ENCODE assay signal across 1 cellular context in genomic region chr4:7425591-7426468, GRCh38.
TF ChIP-seq lines count a peak whose summit lies in the region.

No MANE protein-coding gene starts in this region.

TF ChIP-seq in HepG2, 621 proteins besides CTCF, POLR2A, EP300 and RAD21:
- TF ChIP-seq ISX (CRISPR knock-in tag; conservative IDR thresholded peaks at IDR 0.05) = no peak
- TF ChIP-seq KDM1A (CRISPR knock-in tag; IDR thresholded peaks at IDR 0.05) = no peak
- no peak for TF ChIP-seq PPARG (CRISPR knock-in tag; conservative IDR thresholded peaks at IDR 0.05)
- TF ChIP-seq MLX (CRISPR knock-in tag; IDR thresholded peaks at IDR 0.05) = no peak
- TF ChIP-seq TCF12 (IDR thresholded peaks at IDR 0.05) = no peak
- no peak for TF ChIP-seq TCF12 (CRISPR knock-in tag; IDR thresholded peaks at IDR 0.05)
- TF ChIP-seq HNRNPK (IDR thresholded peaks at IDR 0.05; ENCODE audit: low read depth, low read length, poor library complexity, severe bottlenecking) = no peak
- no peak for TF ChIP-seq ZIK1 (CRISPR knock-in tag; IDR thresholded peaks at IDR 0.05; ENCODE audit: borderline replicate concordance, low read depth)
- TF ChIP-seq AKNA (CRISPR knock-in tag; IDR thresholded peaks at IDR 0.05; ENCODE audit: borderline replicate concordance) = no peak
- TF ChIP-seq RFX1 (IDR thresholded peaks at IDR 0.05) = no peak
